26 cellular contexts compared by ENCODE assay signal in the genomic region with DNA sequence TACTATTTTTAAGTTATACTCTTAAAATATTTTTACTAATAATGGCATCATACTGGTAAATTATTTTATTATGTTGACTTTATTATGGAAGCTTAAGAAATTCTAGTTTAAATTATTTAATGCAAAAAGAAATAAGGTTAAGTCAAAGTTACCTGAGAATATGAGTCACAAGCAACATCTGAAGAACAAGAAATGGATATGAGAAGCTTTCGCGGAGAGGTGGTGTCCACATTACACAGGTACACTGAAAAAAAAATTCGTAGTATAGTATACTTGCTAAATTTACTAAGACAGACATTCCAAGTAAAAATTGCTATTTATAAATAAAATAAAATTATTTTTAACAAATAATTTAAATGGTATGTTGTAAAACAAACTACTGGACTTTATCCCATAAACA.
DNase-seq lines count a peak whose midpoint lies in the region; ATAC-seq, FAIRE-seq and TF ChIP-seq lines count a peak whose summit lies in the region.
"Had no signal": no experiment of that assay in that cellular context is flagged by ENCODE, and none has a peak within 500 bp of the region (broad histone marks: within the 10 kb centered on the region; RNA-seq: fewer than 3 reads in every experiment).

No MANE protein-coding gene starts in this region.

- H3K27me3 ChIP-seq in GM12878 (replicated peaks in 1 of 2; ENCODE audit: control insufficient read depth in 2 of 2, insufficient read depth in 2 of 2, low read length in 1 of 2) = no peaks in the 10 kb centered on the region
- H3K27me3 ChIP-seq: BE2C, Peyer's patch, stomach, thyroid gland had no signal

- no peak for TF ChIP-seq RAD21 in GM12878 (IDR thresholded peaks at IDR 0.05; ENCODE audit: insufficient read depth, low read depth, low read length)

- no peak overlapping the region; the same call in 1 of the 2 replicates for H3K4me2 ChIP-seq in GM12878 (ENCODE audit: control insufficient read depth, insufficient read depth)

- no peak for TF ChIP-seq POLR2A in GM12878 (IDR thresholded peaks at IDR 0.05; ENCODE audit: low read depth, low read length)

- TF ChIP-seq EP300 in GM12878 (IDR thresholded peaks at IDR 0.05; ENCODE audit: borderline replicate concordance in 1 of 2, control insufficient read depth in 1 of 2, low read depth in 2 of 2, low read length in 2 of 2) = no peak

- no peak overlapping the region for H3K9ac ChIP-seq in GM12878 (ENCODE audit: control insufficient read depth, insufficient read depth, low read length)

- H3K9me3 ChIP-seq in GM12878 (replicated peaks; ENCODE audit: control insufficient read depth, insufficient read depth, low read length) = no peaks in the 10 kb centered on the region
- H3K9me3 ChIP-seq: BE2C, Peyer's patch, psoas muscle, stomach, thyroid gland had no signal

- SMC1A ChIA-PET in GM12878 (lab: Charles Lee; ENCODE audit: uncharacterized antibody, unreplicated experiment) = interaction anchor here (0.7 to 1.4 kb wide), 2 partner anchors 22 to 207 kb away, joined by 3 read pairs; no protein-coding TSS in a partner anchor

- no peak overlapping the region for H3K27ac ChIP-seq in GM12878 (ENCODE audit: control insufficient read depth, insufficient read depth)
- H3K27ac ChIP-seq: Peyer's patch, psoas muscle, stomach, thyroid gland, VCaP had no signal

- no peak for TF ChIP-seq CTCF in GM12878 (IDR thresholded peaks at IDR 0.05 in 2 of 3, conservative IDR thresholded peaks at IDR 0.05 in 1 of 3; ENCODE audit: control insufficient read depth in 2 of 3, extremely low read depth in 1 of 3, insufficient read depth in 1 of 3, low read depth in 3 of 3, low read length in 3 of 3)

- CTCF ChIA-PET in GM12878 (lab: Yijun Ruan, JAX) = no interaction called here

- DNase-seq in GM12878 (ENCODE audit: low read depth, low spot score) (no peak), NCI-H526 treated with DMSO at 0.1 percent for 48 hours (lab: John Stamatoyannopoulos, UW) (no peak), nucleus accumbens (lab: John Stamatoyannopoulos, UW) (no peak)
- DNase-seq in stimulated activated CD4-positive, alpha-beta T cell treated with anti-CD3 and anti-CD28 coated beads, Interleukin-1b, Interleukin-23, amount 100 ng/mL, for 48 hours = no peak
- DNase-seq: activated CD4-positive, alpha-beta T cell treated with anti-CD3 and anti-CD28 coated beads for 48 hours; activated gamma-delta T cell treated with Interleukin-2 at 50 U/mL for 16 hours; activated T-cell treated with anti-CD3 and anti-CD28 coated beads, Interleukin-2, amount 50 U/mL, for 4 hours; BE2C; caudate nucleus; cortex of kidney; GOT3; head of caudate nucleus; kidney; NCI-H1092 treated with DMSO at 0.1 percent for 48 hours; NCI-H1930; NCI-H69; occipital lobe; Peyer's patch; psoas muscle; stomach; thyroid gland had no signal

- WGBS in GM12878 (ENCODE audit: insufficient coverage, insufficient replicate concordance, low lambda C conversion rate, missing lambda C conversion rate) = 64% methylated on average over 3 of the region's 3 CpGs

- H2AFZ ChIP-seq in GM12878 (ENCODE audit: control insufficient read depth, low read depth, low read length) = no peak overlapping the region

- ATAC-seq in GM18508 (IDR thresholded peaks at IDR 0.05; ENCODE audit: insufficient read depth, unreplicated experiment) (peak; percentile 12), GM21423 (IDR thresholded peaks at IDR 0.05; ENCODE audit: unreplicated experiment) (peak; percentile 27), HG03095 (IDR thresholded peaks at IDR 0.05; ENCODE audit: unreplicated experiment) (peak; percentile 23), GM12878 (peak; percentile 58), GM18873 (IDR thresholded peaks at IDR 0.05; ENCODE audit: low FRiP score, unreplicated experiment) (no peak)
- ATAC-seq: psoas muscle had no signal

- RAD21 ChIA-PET in GM12878 (lab: Charles Lee; ENCODE audit: unreplicated experiment) = no interaction called here

- no peaks in the 10 kb centered on the region for H3K36me3 ChIP-seq in GM12878 (ENCODE audit: control insufficient read depth in 2 of 2, insufficient read depth in 2 of 2, low read length in 1 of 2)
- H3K36me3 ChIP-seq: BE2C, Peyer's patch, thyroid gland had no signal

- in situ Hi-C loops in GM12878 (cut with MboI) = no loop called here

- H3K4me1 ChIP-seq in GM12878 (ENCODE audit: control insufficient read depth, insufficient read depth, low read length) = no peaks in the 10 kb centered on the region; the same call in none of the 2 replicates
- H3K4me1 ChIP-seq: Peyer's patch, psoas muscle, stomach, thyroid gland had no signal

- intact Hi-C loops in GM12878 (cut with micrococcal nuclease; ENCODE audit: unreplicated experiment) = no loop called here

- FAIRE-seq in GM12878 (lab: Jason Lieb, UNC) = no peak
- FAIRE-seq: kidney had no signal

- POLR2A ChIA-PET in GM12878 (lab: Charles Lee) = no interaction called here

- H4K20me1 ChIP-seq in GM12878 (ENCODE audit: control insufficient read depth, insufficient read depth) = no peaks in the 10 kb centered on the region

- H3K4me3 ChIP-seq in GM12878 = no peak overlapping the region
- H3K4me3 ChIP-seq: Peyer's patch, psoas muscle, stomach, thyroid gland had no signal

- BruUV-seq in GM12878 (replicated peaks; lab: Mats Ljungman, UMichigan) = no TSS peak

- no peaks in the 10 kb centered on the region for H3K79me2 ChIP-seq in GM12878 (ENCODE audit: control insufficient read depth, insufficient read depth, low read length)

TF ChIP-seq in GM12878, 131 proteins besides CTCF, POLR2A, EP300 and RAD21:
- no peak for TF ChIP-seq KLF5 (IDR thresholded peaks at IDR 0.05; ENCODE audit: partially characterized antibody)
- TF ChIP-seq, protein P1, sequence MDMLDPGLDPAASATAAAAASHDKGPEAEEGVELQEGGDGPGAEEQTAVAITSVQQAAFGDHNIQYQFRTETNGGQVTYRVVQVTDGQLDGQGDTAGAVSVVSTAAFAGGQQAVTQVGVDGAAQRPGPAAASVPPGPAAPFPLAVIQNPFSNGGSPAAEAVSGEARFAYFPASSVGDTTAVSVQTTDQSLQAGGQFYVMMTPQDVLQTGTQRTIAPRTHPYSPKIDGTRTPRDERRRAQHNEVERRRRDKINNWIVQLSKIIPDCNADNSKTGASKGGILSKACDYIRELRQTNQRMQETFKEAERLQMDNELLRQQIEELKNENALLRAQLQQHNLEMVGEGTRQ (IDR thresholded peaks at IDR 0.05; ENCODE audit: borderline replicate concordance, low read depth, low read length) = no peak
- TF ChIP-seq, protein P2, sequence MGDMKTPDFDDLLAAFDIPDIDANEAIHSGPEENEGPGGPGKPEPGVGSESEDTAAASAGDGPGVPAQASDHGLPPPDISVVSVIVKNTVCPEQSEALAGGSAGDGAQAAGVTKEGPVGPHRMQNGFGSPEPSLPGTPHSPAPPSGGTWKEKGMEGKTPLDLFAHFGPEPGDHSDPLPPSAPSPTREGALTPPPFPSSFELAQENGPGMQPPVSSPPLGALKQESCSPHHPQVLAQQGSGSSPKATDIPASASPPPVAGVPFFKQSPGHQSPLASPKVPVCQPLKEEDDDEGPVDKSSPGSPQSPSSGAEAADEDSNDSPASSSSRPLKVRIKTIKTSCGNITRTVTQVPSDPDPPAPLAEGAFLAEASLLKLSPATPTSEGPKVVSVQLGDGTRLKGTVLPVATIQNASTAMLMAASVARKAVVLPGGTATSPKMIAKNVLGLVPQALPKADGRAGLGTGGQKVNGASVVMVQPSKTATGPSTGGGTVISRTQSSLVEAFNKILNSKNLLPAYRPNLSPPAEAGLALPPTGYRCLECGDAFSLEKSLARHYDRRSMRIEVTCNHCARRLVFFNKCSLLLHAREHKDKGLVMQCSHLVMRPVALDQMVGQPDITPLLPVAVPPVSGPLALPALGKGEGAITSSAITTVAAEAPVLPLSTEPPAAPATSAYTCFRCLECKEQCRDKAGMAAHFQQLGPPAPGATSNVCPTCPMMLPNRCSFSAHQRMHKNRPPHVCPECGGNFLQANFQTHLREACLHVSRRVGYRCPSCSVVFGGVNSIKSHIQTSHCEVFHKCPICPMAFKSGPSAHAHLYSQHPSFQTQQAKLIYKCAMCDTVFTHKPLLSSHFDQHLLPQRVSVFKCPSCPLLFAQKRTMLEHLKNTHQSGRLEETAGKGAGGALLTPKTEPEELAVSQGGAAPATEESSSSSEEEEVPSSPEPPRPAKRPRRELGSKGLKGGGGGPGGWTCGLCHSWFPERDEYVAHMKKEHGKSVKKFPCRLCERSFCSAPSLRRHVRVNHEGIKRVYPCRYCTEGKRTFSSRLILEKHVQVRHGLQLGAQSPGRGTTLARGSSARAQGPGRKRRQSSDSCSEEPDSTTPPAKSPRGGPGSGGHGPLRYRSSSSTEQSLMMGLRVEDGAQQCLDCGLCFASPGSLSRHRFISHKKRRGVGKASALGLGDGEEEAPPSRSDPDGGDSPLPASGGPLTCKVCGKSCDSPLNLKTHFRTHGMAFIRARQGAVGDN (IDR thresholded peaks at IDR 0.05) = no peak
- TF ChIP-seq, protein P3, sequence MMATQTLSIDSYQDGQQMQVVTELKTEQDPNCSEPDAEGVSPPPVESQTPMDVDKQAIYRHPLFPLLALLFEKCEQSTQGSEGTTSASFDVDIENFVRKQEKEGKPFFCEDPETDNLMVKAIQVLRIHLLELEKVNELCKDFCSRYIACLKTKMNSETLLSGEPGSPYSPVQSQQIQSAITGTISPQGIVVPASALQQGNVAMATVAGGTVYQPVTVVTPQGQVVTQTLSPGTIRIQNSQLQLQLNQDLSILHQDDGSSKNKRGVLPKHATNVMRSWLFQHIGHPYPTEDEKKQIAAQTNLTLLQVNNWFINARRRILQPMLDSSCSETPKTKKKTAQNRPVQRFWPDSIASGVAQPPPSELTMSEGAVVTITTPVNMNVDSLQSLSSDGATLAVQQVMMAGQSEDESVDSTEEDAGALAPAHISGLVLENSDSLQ (IDR thresholded peaks at IDR 0.05) = no peak
- no peak for TF ChIP-seq GATAD2B (conservative IDR thresholded peaks at IDR 0.05; ENCODE audit: low read depth)
- TF ChIP-seq, protein P4, sequence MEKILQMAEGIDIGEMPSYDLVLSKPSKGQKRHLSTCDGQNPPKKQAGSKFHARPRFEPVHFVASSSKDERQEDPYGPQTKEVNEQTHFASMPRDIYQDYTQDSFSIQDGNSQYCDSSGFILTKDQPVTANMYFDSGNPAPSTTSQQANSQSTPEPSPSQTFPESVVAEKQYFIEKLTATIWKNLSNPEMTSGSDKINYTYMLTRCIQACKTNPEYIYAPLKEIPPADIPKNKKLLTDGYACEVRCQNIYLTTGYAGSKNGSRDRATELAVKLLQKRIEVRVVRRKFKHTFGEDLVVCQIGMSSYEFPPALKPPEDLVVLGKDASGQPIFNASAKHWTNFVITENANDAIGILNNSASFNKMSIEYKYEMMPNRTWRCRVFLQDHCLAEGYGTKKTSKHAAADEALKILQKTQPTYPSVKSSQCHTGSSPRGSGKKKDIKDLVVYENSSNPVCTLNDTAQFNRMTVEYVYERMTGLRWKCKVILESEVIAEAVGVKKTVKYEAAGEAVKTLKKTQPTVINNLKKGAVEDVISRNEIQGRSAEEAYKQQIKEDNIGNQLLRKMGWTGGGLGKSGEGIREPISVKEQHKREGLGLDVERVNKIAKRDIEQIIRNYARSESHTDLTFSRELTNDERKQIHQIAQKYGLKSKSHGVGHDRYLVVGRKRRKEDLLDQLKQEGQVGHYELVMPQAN (conservative IDR thresholded peaks at IDR 0.05) = no peak
- no peak for TF ChIP-seq SIX5 (IDR thresholded peaks at IDR 0.05; ENCODE audit: low read depth, low read length, severe bottlenecking)
- TF ChIP-seq CHD4 (IDR thresholded peaks at IDR 0.05) = no peak
